Comparison of ENCODE assay signal across 1 cellular context in genomic region chr2:208548689-208549088, GRCh38.
A peak's percentile ranks its signal among the peaks of the same experiment; 100 is the strongest.
TF ChIP-seq lines count a peak whose summit lies in the region.

No MANE protein-coding gene starts in this region.

TF ChIP-seq in K562, 482 proteins besides CTCF, POLR2A, EP300 and RAD21 (continued from another document):
- TF ChIP-seq HMBOX1 (IDR thresholded peaks at IDR 0.05) (no peak), ZNF584 (CRISPR knock-in tag; IDR thresholded peaks at IDR 0.05; ENCODE audit: low read depth) (no peak), ZNF280A (IDR thresholded peaks at IDR 0.05; ENCODE audit: low read depth, partially characterized antibody) (no peak), CEBPG (CRISPR knock-in tag; IDR thresholded peaks at IDR 0.05) (no peak), CEBPG (tag; conservative IDR thresholded peaks at IDR 0.05 in 1 of 2, IDR thresholded peaks at IDR 0.05 in 1 of 2) (no peak), TEAD4 (IDR thresholded peaks at IDR 0.05; ENCODE audit: low read length) (peak; percentile 75), TEAD4 (CRISPR knock-in tag; IDR thresholded peaks at IDR 0.05; ENCODE audit: borderline replicate concordance) (no peak), TCF3 (CRISPR knock-in tag; IDR thresholded peaks at IDR 0.05) (peak; percentile 20; the same call in 1 of the 2 replicates), IRF9 (tag; IDR thresholded peaks at IDR 0.05) (no peak), TCFL5 (CRISPR knock-in tag; conservative IDR thresholded peaks at IDR 0.05) (no peak), ZNF280B (CRISPR knock-in tag; IDR thresholded peaks at IDR 0.05) (no peak), RNF2 (IDR thresholded peaks at IDR 0.05) (no peak), NR2C1 (IDR thresholded peaks at IDR 0.05) (no peak), NR2C1 (tag; IDR thresholded peaks at IDR 0.05) (no peak), ZNF408 (CRISPR knock-in tag; IDR thresholded peaks at IDR 0.05; ENCODE audit: low read depth) (no peak), KDM1A (IDR thresholded peaks at IDR 0.05) (0 out of 4 replicates have a peak, but pooled peaks of 1 of the 2 experiments have one; percentile 15), SMAD4 (CRISPR knock-in tag; conservative IDR thresholded peaks at IDR 0.05) (no peak), PHF8 (IDR thresholded peaks at IDR 0.05; ENCODE audit: borderline replicate concordance, low read length) (no peak), POLR2H (tag; IDR thresholded peaks at IDR 0.05; ENCODE audit: low read depth) (no peak), ARID1B (IDR thresholded peaks at IDR 0.05) (peak; percentile 64), THAP7 (CRISPR knock-in tag; IDR thresholded peaks at IDR 0.05) (no peak), TCF7 (IDR thresholded peaks at IDR 0.05; ENCODE audit: borderline replicate concordance) (no peak), CBFA2T2 (conservative IDR thresholded peaks at IDR 0.05) (peak; percentile 60; the same call in 1 of the 2 replicates), ZNF707 (CRISPR knock-in tag; conservative IDR thresholded peaks at IDR 0.05) (no peak), CBFA2T3 (IDR thresholded peaks at IDR 0.05) (peak; percentile 76), CTBP1 (IDR thresholded peaks at IDR 0.05; ENCODE audit: borderline replicate concordance) (peak; percentile 49; the same call in 1 of the 2 replicates), NUFIP1 (IDR thresholded peaks at IDR 0.05; ENCODE audit: partially characterized antibody) (no peak), RAD51 (IDR thresholded peaks at IDR 0.05; ENCODE audit: borderline replicate concordance, low read depth) (no peak), ETV6 (IDR thresholded peaks at IDR 0.05; ENCODE audit: borderline replicate concordance in 1 of 2, low read depth in 2 of 2, low read length in 1 of 2) (no peak), ETV6 (CRISPR knock-in tag; IDR thresholded peaks at IDR 0.05; ENCODE audit: borderline replicate concordance) (no peak), TAL1 (IDR thresholded peaks at IDR 0.05) (peak; percentile 54; the same call in 1 of the 2 replicates), TFAM (CRISPR knock-in tag; conservative IDR thresholded peaks at IDR 0.05) (no peak), FIP1L1 (IDR thresholded peaks at IDR 0.05; ENCODE audit: low read depth, low read length, poor library complexity, severe bottlenecking) (no peak), BRD9 (IDR thresholded peaks at IDR 0.05; ENCODE audit: low read depth, partially characterized antibody) (no peak), ZC3H4 (CRISPR knock-in tag; IDR thresholded peaks at IDR 0.05; ENCODE audit: borderline replicate concordance) (no peak), ZC3H8 (IDR thresholded peaks at IDR 0.05) (no peak), HDGF (IDR thresholded peaks at IDR 0.05) (no peak), FOXP1 (CRISPR knock-in tag; IDR thresholded peaks at IDR 0.05) (no peak), SMAD3 (CRISPR knock-in tag; conservative IDR thresholded peaks at IDR 0.05) (no peak)
TF ChIP-seq in K562: peak in this region for 11.
